ENCODE assay signal across 9 cellular contexts in the genomic region with DNA sequence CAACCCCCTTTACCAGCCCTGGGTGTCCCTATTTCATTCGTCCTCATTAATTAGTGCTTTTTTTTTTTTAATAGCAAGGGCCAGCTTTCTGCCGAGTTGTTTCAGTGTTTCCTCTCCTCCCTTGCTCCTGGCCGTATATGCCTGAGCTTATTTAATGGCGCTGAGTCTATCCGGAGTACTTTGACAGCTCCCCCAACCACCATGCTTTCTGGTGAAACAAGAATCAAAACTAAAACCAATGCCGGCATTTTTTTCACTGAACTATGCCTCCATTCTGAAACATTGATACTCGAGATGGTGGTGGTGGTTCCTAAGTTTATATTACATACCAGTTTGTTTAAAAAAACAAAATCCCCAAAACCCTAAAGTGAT. TPM values are rescaled to one million over a fixed set of nuclear protein-coding genes. Genes with fewer than 3 reads are reported as not detected.
A peak's percentile ranks its signal among the peaks of the same experiment; 100 is the strongest.
DNase-seq lines count a peak whose midpoint lies in the region; ATAC-seq, FAIRE-seq and TF ChIP-seq lines count a peak whose summit lies in the region.
"Had no signal": no experiment of that assay in that cellular context is flagged by ENCODE, and none has a peak within 500 bp of the region (broad histone marks: within the 10 kb centered on the region; RNA-seq: fewer than 3 reads in every experiment).

No MANE protein-coding gene starts in this region.

- peaks cover 17% of the 10 kb centered on the region for H3K4me1 Mint-ChIP-seq in CD8-positive, alpha-beta T cell (ENCODE audit: low read depth)

- peaks cover 2% of the 10 kb centered on the region for H3K36me3 Mint-ChIP-seq in CD8-positive, alpha-beta T cell

- intact Hi-C loops in CD8-positive, alpha-beta T cell (cut with DNase I, micrococcal nuclease) = loop anchor here in 1 of 2 experiments (1.0 to 5.0 kb wide), 2 partner anchors 65 to 194 kb away; a partner anchor contains a TSS
- intact Hi-C loops in kidney (cut with DNase I) = no loop called here
- intact Hi-C loops in testis (cut with DNase I; ENCODE audit: low total_unique reads) = no loop called here

- H3K4me3 Mint-ChIP-seq in CD8-positive, alpha-beta T cell = peak overlapping the region; percentile 90

- H3K27me3 ChIP-seq in CD8-positive, alpha-beta T cell (ENCODE audit: insufficient read depth, low read length) = no peaks in the 10 kb centered on the region
- no peaks in the 10 kb centered on the region for H3K27me3 ChIP-seq in testis

- H3K4me1 ChIP-seq in CD8-positive, alpha-beta T cell (ENCODE audit: insufficient read depth, low read length) = peaks cover 16% of the 10 kb centered on the region
- peaks cover 0 to 10% of the 10 kb centered on the region in 2 donors for H3K4me1 ChIP-seq in kidney (ENCODE audit: control insufficient read depth in 1 of 2, insufficient read depth in 1 of 2, low read depth in 1 of 2, low read length in 2 of 2)
- peaks cover 6% of the 10 kb centered on the region for H3K4me1 ChIP-seq in testis

- WGBS in testis, 2 donors = 0 to 1% methylated on average over 7 of the region's 7 CpGs

- DNase-seq in CD8-positive, alpha-beta T cell = no peak
- DNase-seq in NCI-H2171 treated with DMSO at 0.1 percent for 48 hours (lab: John Stamatoyannopoulos, UW) (peak; percentile 69), astrocyte of the hippocampus (ENCODE audit: low read depth, low spot score) (peak; percentile 63), kidney (no peak), testis (peak; percentile 23)
- no peak for DNase-seq in activated CD4-positive, CD25-positive, alpha-beta regulatory T cell (lab: John Stamatoyannopoulos, UW)

- no peaks in the 10 kb centered on the region for H3K36me3 ChIP-seq in CD8-positive, alpha-beta T cell (ENCODE audit: insufficient read depth, low read length)
- H3K36me3 ChIP-seq in kidney (ENCODE audit: control insufficient read depth in 1 of 2, insufficient read depth in 2 of 2, low read length in 2 of 2) (no peaks in the 10 kb centered on the region), testis (ENCODE audit: low read depth, missing control alignments) (no peaks in the 10 kb centered on the region)

- POLR2A ChIA-PET in CD8-positive, alpha-beta T cell (lab: Charles Lee) = interaction anchor here (1.0 to 5.0 kb wide), 4 partner anchors 63 to 119 kb away, joined by 3 to 26 read pairs (median 4); a partner anchor contains a TSS

- no peak for FAIRE-seq in kidney (lab: Jason Lieb, UNC)

- peak overlapping the region; percentile 42 to 88 for H3K9ac ChIP-seq in kidney (ENCODE audit: low read length in 2 of 2)

- H3K27me3 Mint-ChIP-seq in CD8-positive, alpha-beta T cell (ENCODE audit: low read depth) = peaks cover 35% of the 10 kb centered on the region

- ATAC-seq in CD8-positive, alpha-beta T cell = peak; percentile 22
- ATAC-seq in GM21529 (IDR thresholded peaks at IDR 0.05; ENCODE audit: unreplicated experiment) (peak; percentile 16), HG03457 (IDR thresholded peaks at IDR 0.05; ENCODE audit: unreplicated experiment) (no peak)

- H3K9me3 Mint-ChIP-seq in CD8-positive, alpha-beta T cell = no peaks in the 10 kb centered on the region

- peak overlapping the region; percentile 72 for H3K4me3 ChIP-seq in CD8-positive, alpha-beta T cell (ENCODE audit: low read depth, low read length)
- peak overlapping the region; percentile 61 to 66 for H3K4me3 ChIP-seq in kidney (ENCODE audit: low read length in 2 of 2)
- peak overlapping the region; percentile 71 to 75 for H3K4me3 ChIP-seq in testis

- no peak for TF ChIP-seq CTCF in CD8-positive, alpha-beta T cell (IDR thresholded peaks at IDR 0.05)
- TF ChIP-seq CTCF in kidney (IDR thresholded peaks at IDR 0.05; ENCODE audit: borderline replicate concordance, extremely low read depth, insufficient read depth) (no peak), testis (IDR thresholded peaks at IDR 0.05) (no peak)

- H3K27ac Mint-ChIP-seq in CD8-positive, alpha-beta T cell = peak overlapping the region; percentile 47

- no peaks in the 10 kb centered on the region for H3K9me3 ChIP-seq in CD8-positive, alpha-beta T cell (ENCODE audit: low read length)
- H3K9me3 ChIP-seq in kidney (ENCODE audit: control insufficient read depth in 1 of 2, low read length in 2 of 2) (no peaks in the 10 kb centered on the region), testis (no peaks in the 10 kb centered on the region)

- H3K27ac ChIP-seq in CD8-positive, alpha-beta T cell (ENCODE audit: low read depth, low read length) = no peak overlapping the region
- H3K27ac ChIP-seq in kidney (ENCODE audit: low read depth in 2 of 2, low read length in 2 of 2) (peak overlapping the region; percentile 72 to 83), testis (peak overlapping the region; percentile 77 to 81)

- TF ChIP-seq POLR2A in testis (IDR thresholded peaks at IDR 0.05) = no peak

- CTCF ChIA-PET in CD8-positive, alpha-beta T cell (lab: Charles Lee) = interaction anchor here (1.0 to 1.5 kb wide), 4 partner anchors 11 to 73 kb away, joined by 3 to 4 read pairs (median 3); no protein-coding TSS in a partner anchor

RNA-seq across cellular contexts. Expression of a gene that starts 1.2 kb away (rescaled TPM):
- total RNA-seq in CD8-positive, alpha-beta T cell = 1 to 10 TPM; 2.0 to 2.1 TPM
- 9.6 TPM for total RNA-seq in kidney
- 4.1 TPM for polyA plus RNA-seq in kidney (ENCODE audit: insufficient read depth, low read depth, low replicate concordance)
- total RNA-seq in testis = 10 to 100 TPM; 16.7 to 22.2 TPM
- 16.6 TPM for polyA plus RNA-seq in testis (ENCODE audit: insufficient read depth, low read depth, low replicate concordance)

RNA-seq across cellular contexts. Expression of a gene that starts 57.9 kb away (rescaled TPM):
- total RNA-seq in CD8-positive, alpha-beta T cell = not detected
- total RNA-seq in kidney = 0.19 TPM
- polyA plus RNA-seq in kidney (ENCODE audit: insufficient read depth, low read depth, low replicate concordance) = 0.04 TPM
- 1 to 10 TPM; 1.1 to 1.3 TPM for total RNA-seq in testis
- 0.58 TPM for polyA plus RNA-seq in testis (ENCODE audit: insufficient read depth, low read depth, low replicate concordance)
- total RNA-seq: NCI-H460 had no signal

Comparison
In these comparisons a context has a peak if more than half of its experiments do, and no peak if none do; other contexts are left out.
1. DNase-seq: peak in NCI-H2171 treated with DMSO at 0.1 percent for 48 hours (single experiment), astrocyte of the hippocampus (single experiment) and testis (single experiment); none in CD8-positive, alpha-beta T cell (0 of 7), kidney (single experiment) and activated CD4-positive, CD25-positive, alpha-beta regulatory T cell (0 of 4).
2. Peak in every context shown above with its lines, with median percentiles within 50 percentile points of each other: H3K4me3 ChIP-seq.